Comparison of ENCODE assay signal across 11 cellular contexts in the genomic region with DNA sequence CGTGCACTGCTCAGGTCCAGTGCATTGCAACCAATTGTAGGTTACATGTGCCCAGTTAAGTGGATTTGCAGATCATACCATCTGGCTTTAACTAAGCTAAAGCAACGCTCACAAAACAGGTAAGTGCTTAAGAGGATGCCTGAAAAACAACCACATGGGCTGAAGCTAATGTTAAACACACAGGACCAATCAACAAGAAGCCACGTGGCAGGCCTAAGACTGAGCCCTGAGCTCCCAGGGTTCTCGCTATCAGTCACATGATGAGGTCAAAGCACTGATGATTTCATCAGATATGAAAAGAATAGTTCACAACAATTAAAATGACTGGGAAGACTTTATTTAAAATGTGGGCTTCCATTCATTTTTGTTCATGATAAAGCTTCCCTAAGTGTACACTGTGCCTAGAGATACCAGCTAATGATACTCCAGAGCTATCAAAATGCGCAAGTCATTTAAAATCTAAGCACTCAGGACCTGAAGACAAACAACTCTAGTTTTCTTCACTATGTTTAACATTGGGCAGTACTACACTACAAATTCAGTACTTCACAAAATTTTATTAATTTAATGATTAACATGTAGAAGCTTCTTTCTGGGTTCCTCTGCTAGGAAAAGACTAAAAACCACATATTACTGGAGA.
DNase-seq lines count a peak whose midpoint lies in the region; ATAC-seq and TF ChIP-seq lines count a peak whose summit lies in the region.
"Had no signal": no experiment of that assay in that cellular context is flagged by ENCODE, and none has a peak within 500 bp of the region (broad histone marks: within the 10 kb centered on the region; RNA-seq: fewer than 3 reads in every experiment).

No MANE protein-coding gene starts in this region.

- H3K27ac ChIP-seq in SK-N-MC (peak overlapping the region; percentile 94), endodermal cell (ENCODE audit: low read depth, low read length) (peak overlapping the region; percentile 12)

- peak; percentile 54 for DNase-seq in activated CD4-positive, alpha-beta T cell treated with anti-CD3 and anti-CD28 coated beads for 36 hours
- DNase-seq in activated CD4-positive, alpha-beta T cell treated with anti-CD3 and anti-CD28 coated beads, Interleukin-2, amount 50 U/mL, for 1 hour = no peak
- DNase-seq in SK-N-MC (ENCODE audit: low read depth, low spot score) = no peak
- no peak for DNase-seq in endodermal cell
- no peak for DNase-seq in stimulated activated effector memory CD8-positive, alpha-beta T cell treated with anti-CD3 and anti-CD28 coated beads, Interleukin-12 subunit alpha, Interleukin-12 subunit beta, amount 100 ng/mL, for 72 hours (ENCODE audit: low spot score in 2 of 2)
- no peak for DNase-seq in GDM1 (lab: John Stamatoyannopoulos, UW)
- DNase-seq: NCI-H146, uterus had no signal

- no peaks in the 10 kb centered on the region for H3K9me3 ChIP-seq in SK-N-MC (ENCODE audit: low read depth, low read length)
- H3K9me3 ChIP-seq in endodermal cell (ENCODE audit: control insufficient read depth, low read length) = no peaks in the 10 kb centered on the region
- H3K9me3 ChIP-seq: uterus had no signal

- H3K9ac ChIP-seq in SK-N-MC (ENCODE audit: insufficient read length) (no peak overlapping the region), endodermal cell (ENCODE audit: extremely low read depth, low read length, poor library complexity, severe bottlenecking) (no peak overlapping the region)

- H3K4me1 Mint-ChIP-seq in activated CD4-positive, alpha-beta T cell treated with anti-CD3 and anti-CD28 coated beads for 36 hours = peaks cover 97% of the 10 kb centered on the region
- H3K4me1 Mint-ChIP-seq in endodermal cell = peaks cover 42% of the 10 kb centered on the region
- peaks cover 92% of the 10 kb centered on the region for H3K4me1 Mint-ChIP-seq in stimulated activated effector memory CD8-positive, alpha-beta T cell treated with anti-CD3 and anti-CD28 coated beads, Interleukin-12 subunit alpha, Interleukin-12 subunit beta, amount 100 ng/mL, for 72 hours

- no peaks in the 10 kb centered on the region for H3K36me3 ChIP-seq in SK-N-MC (ENCODE audit: insufficient read depth, low read length)
- no peaks in the 10 kb centered on the region for H3K36me3 ChIP-seq in endodermal cell (ENCODE audit: control insufficient read depth, insufficient read depth, low read length)
- H3K36me3 ChIP-seq: uterus had no signal

- H3K36me3 Mint-ChIP-seq in activated CD4-positive, alpha-beta T cell treated with anti-CD3 and anti-CD28 coated beads for 36 hours (ENCODE audit: low read depth) = peaks cover 19% of the 10 kb centered on the region
- no peaks in the 10 kb centered on the region for H3K36me3 Mint-ChIP-seq in endodermal cell (ENCODE audit: low read depth)
- peaks cover 6% of the 10 kb centered on the region for H3K36me3 Mint-ChIP-seq in stimulated activated effector memory CD8-positive, alpha-beta T cell treated with anti-CD3 and anti-CD28 coated beads, Interleukin-12 subunit alpha, Interleukin-12 subunit beta, amount 100 ng/mL, for 72 hours

- H3K27me3 Mint-ChIP-seq in activated CD4-positive, alpha-beta T cell treated with anti-CD3 and anti-CD28 coated beads for 36 hours = no peaks in the 10 kb centered on the region
- H3K27me3 Mint-ChIP-seq in endodermal cell (ENCODE audit: insufficient read depth) = no peaks in the 10 kb centered on the region

- H3K4me3 Mint-ChIP-seq in activated CD4-positive, alpha-beta T cell treated with anti-CD3 and anti-CD28 coated beads for 36 hours = peak overlapping the region; percentile 45
- H3K4me3 Mint-ChIP-seq in endodermal cell = no peak overlapping the region
- H3K4me3 Mint-ChIP-seq in stimulated activated effector memory CD8-positive, alpha-beta T cell treated with anti-CD3 and anti-CD28 coated beads, Interleukin-12 subunit alpha, Interleukin-12 subunit beta, amount 100 ng/mL, for 72 hours = peak overlapping the region; percentile 54

- POLR2A ChIA-PET in activated CD4-positive, alpha-beta T cell treated with anti-CD3 and anti-CD28 coated beads for 36 hours (lab: Charles Lee) = interaction anchor here (1.0 kb wide), 1 partner anchor 10 kb away, joined by 4 read pairs; no protein-coding TSS in a partner anchor

- H3K27ac Mint-ChIP-seq in activated CD4-positive, alpha-beta T cell treated with anti-CD3 and anti-CD28 coated beads for 36 hours = peak overlapping the region; percentile 83
- no peak overlapping the region for H3K27ac Mint-ChIP-seq in endodermal cell
- H3K27ac Mint-ChIP-seq in stimulated activated effector memory CD8-positive, alpha-beta T cell treated with anti-CD3 and anti-CD28 coated beads, Interleukin-12 subunit alpha, Interleukin-12 subunit beta, amount 100 ng/mL, for 72 hours = peak overlapping the region; percentile 93

- no peak for TF ChIP-seq CTCF in endodermal cell (conservative IDR thresholded peaks at IDR 0.05)

- H3K9me3 Mint-ChIP-seq in activated CD4-positive, alpha-beta T cell treated with anti-CD3 and anti-CD28 coated beads for 36 hours (ENCODE audit: low read depth) = no peaks in the 10 kb centered on the region
- no peaks in the 10 kb centered on the region for H3K9me3 Mint-ChIP-seq in endodermal cell
- no peaks in the 10 kb centered on the region for H3K9me3 Mint-ChIP-seq in stimulated activated effector memory CD8-positive, alpha-beta T cell treated with anti-CD3 and anti-CD28 coated beads, Interleukin-12 subunit alpha, Interleukin-12 subunit beta, amount 100 ng/mL, for 72 hours

- H3K4me1 ChIP-seq in endodermal cell (ENCODE audit: control insufficient read depth, insufficient read depth, low read length) = peaks cover 4% of the 10 kb centered on the region

- H3K4me3 ChIP-seq in SK-N-MC (peak overlapping the region; percentile 38; the same call in 1 of the 2 replicates), endodermal cell (ENCODE audit: low read length) (no peak overlapping the region)
- H3K4me3 ChIP-seq: lung, uterus had no signal

- WGBS in endodermal cell (ENCODE audit: insufficient coverage in 1 of 2, insufficient read length in 1 of 2), 2 experiments = 81 to 92% methylated on average over 4 to 5 of the region's 5 CpGs

- ATAC-seq in activated CD4-positive, alpha-beta T cell treated with anti-CD3 and anti-CD28 coated beads for 36 hours = peak; percentile 65
- peak; percentile 82 for ATAC-seq in stimulated activated effector memory CD8-positive, alpha-beta T cell treated with anti-CD3 and anti-CD28 coated beads, Interleukin-12 subunit alpha, Interleukin-12 subunit beta, amount 100 ng/mL, for 72 hours
- no peak for ATAC-seq in HG02642 (IDR thresholded peaks at IDR 0.05; ENCODE audit: poor library complexity, unreplicated experiment)
- no peak for ATAC-seq in GM21447 (IDR thresholded peaks at IDR 0.05; ENCODE audit: unreplicated experiment)

- intact Hi-C loops in activated CD4-positive, alpha-beta T cell treated with anti-CD3 and anti-CD28 coated beads for 36 hours (cut with DNase I, micrococcal nuclease) = loop anchor here in 1 of 2 experiments (2.0 kb wide), 1 partner anchor 13 kb away; no protein-coding TSS in a partner anchor

- CTCF ChIA-PET in activated CD4-positive, alpha-beta T cell treated with anti-CD3 and anti-CD28 coated beads for 36 hours (lab: Charles Lee) = interaction anchor here (0.7 to 1.4 kb wide), 10 partner anchors 12 to 365 kb away, joined by 3 to 5 read pairs (median 3); no protein-coding TSS in a partner anchor

- H3K27me3 ChIP-seq in endodermal cell (ENCODE audit: control insufficient read depth, insufficient read depth, low read length, poor library complexity, severe bottlenecking) = no peaks in the 10 kb centered on the region
- H3K27me3 ChIP-seq: uterus had no signal

Comparison
In these comparisons a context has a peak if more than half of its experiments do, and no peak if none do; other contexts are left out.
1. ATAC-seq: peak in activated CD4-positive, alpha-beta T cell treated with anti-CD3 and anti-CD28 coated beads for 36 hours (single experiment) and stimulated activated effector memory CD8-positive, alpha-beta T cell treated with anti-CD3 and anti-CD28 coated beads, Interleukin-12 subunit alpha, Interleukin-12 subunit beta, amount 100 ng/mL, for 72 hours (single experiment); none in HG02642 (single experiment) and GM21447 (single experiment).